Comparison of ENCODE assay signal across 11 cellular contexts in the genomic region with DNA sequence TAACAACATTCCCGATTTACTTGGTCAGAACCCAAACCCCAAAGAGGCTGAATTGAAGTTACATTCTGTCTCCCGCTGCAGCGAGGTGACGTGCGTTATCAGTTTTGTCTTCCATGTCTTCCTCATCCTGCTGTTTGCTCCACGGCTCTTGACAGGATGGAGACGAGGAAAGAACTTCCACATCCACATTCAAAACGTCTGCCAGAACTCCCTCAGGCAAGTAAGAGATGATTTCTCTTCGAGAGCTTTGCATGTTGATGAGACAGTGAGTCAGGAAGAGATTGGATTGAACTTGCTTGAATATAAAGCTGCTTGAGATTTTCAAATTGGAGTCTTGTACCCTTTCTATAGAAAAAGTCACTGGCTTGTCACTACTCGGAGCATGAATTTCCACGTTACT.
DNase-seq lines count a peak whose midpoint lies in the region; ATAC-seq and TF ChIP-seq lines count a peak whose summit lies in the region.
"Had no signal": no experiment of that assay in that cellular context is flagged by ENCODE, and none has a peak within 500 bp of the region (broad histone marks: within the 10 kb centered on the region; RNA-seq: fewer than 3 reads in every experiment).

No MANE protein-coding gene starts in this region.

- TF ChIP-seq CTCF in VCaP (conservative IDR thresholded peaks at IDR 0.05) (no peak), fibroblast of villous mesenchyme (IDR thresholded peaks at IDR 0.05; ENCODE audit: insufficient read depth, low read depth, low read length) (no peak)

- H3K27ac ChIP-seq in VCaP, result peak overlapping the region; percentile 59
- peak overlapping the region; percentile 46 for H3K27ac ChIP-seq in rectal smooth muscle tissue (ENCODE audit: low read depth, low read length)

- ATAC-seq in GM19035 (IDR thresholded peaks at IDR 0.05; ENCODE audit: unreplicated experiment), result no peak

- H3K27me3 ChIP-seq in rectal smooth muscle tissue (ENCODE audit: control insufficient read depth, insufficient read depth, low read length), result no peaks in the 10 kb centered on the region
- H3K27me3 ChIP-seq: dorsolateral prefrontal cortex had no signal

- no peak overlapping the region for H3K9ac ChIP-seq in rectal smooth muscle tissue (ENCODE audit: low read length)

- DNase-seq in EL (peak; percentile 93), fibroblast of villous mesenchyme (ENCODE audit: low read depth) (peak; percentile 66), pons (ENCODE audit: low spot score) (no peak), NCI-H1930 (lab: John Stamatoyannopoulos, UW) (no peak), NOMO-1 treated with dmso at 0.1 percent for 144 hours (lab: John Stamatoyannopoulos, UW; ENCODE audit: unreplicated experiment) (no peak)
- DNase-seq: activated CD8-positive, alpha-beta memory T cell treated with anti-CD3 and anti-CD28 coated beads, Interleukin-2, amount 50 U/mL, for 48 hours; Calu3; dorsolateral prefrontal cortex had no signal

- H3K4me3 ChIP-seq in fibroblast of villous mesenchyme (ENCODE audit: low read depth, low read length), result no peak overlapping the region
- peak overlapping the region; percentile 35 for H3K4me3 ChIP-seq in rectal smooth muscle tissue (ENCODE audit: low read length)

- H3K36me3 ChIP-seq in rectal smooth muscle tissue (ENCODE audit: control insufficient read depth, insufficient read depth, low read length), result no peaks in the 10 kb centered on the region

- H3K4me1 ChIP-seq in rectal smooth muscle tissue (ENCODE audit: control insufficient read depth, insufficient read depth, low read length), result peaks cover 21% of the 10 kb centered on the region

Comparison
In these comparisons a context has a peak if more than half of its experiments do, and no peak if none do; other contexts are left out.
1. DNase-seq: peak in EL (single experiment) and fibroblast of villous mesenchyme (single experiment); none in pons (single experiment), NCI-H1930 (0 of 2) and NOMO-1 treated with dmso at 0.1 percent for 144 hours (single experiment).